Comparison of ENCODE assay signal across 8 cellular contexts in the genomic region with DNA sequence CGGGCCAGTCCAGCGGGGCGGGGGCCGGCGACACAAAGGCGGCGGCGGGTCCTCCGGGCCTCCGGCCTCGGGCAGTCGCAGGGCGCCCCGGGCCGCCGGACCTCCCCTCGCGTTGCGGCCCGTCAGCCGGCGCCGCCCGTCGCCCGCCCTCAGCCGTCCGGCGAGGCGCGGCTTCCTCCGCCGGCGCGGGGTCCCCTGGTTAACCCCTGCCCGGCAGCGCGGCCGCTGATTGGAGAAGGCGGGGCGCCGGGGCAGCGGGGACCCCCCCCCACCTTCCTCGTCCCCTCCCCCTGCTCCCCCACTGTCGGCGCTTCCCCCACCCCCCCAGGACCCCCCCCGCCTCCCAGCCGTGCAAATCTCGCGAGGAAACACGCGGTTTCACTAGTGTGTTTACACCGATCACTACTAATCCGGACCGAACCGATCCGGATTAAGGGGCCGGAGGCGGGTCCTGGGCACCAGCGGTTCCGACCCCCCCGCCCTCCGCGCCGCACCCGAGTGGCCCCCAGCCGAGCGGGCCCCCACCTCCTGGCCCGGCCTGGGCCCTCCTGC. TPM values are rescaled to one million over a fixed set of nuclear protein-coding genes. Genes with fewer than 3 reads are reported as not detected.
DNase-seq lines count a peak whose midpoint lies in the region; ATAC-seq, FAIRE-seq and TF ChIP-seq lines count a peak whose summit lies in the region.
"Not testable (repeated sequence)": the region's sequence is repeated elsewhere in the genome, so short reads cannot be mapped to it uniquely, and the experiment has no call there.

A gene (plus strand): TSS at position 402 of the 552 bp plus-strand sequence. CDS start 2,301 bp downstream, outside the sequence.

- ATAC-seq in GM19043 (IDR thresholded peaks at IDR 0.05; ENCODE audit: low read depth, unreplicated experiment) (peak; percentile 69), HG03196 (IDR thresholded peaks at IDR 0.05; ENCODE audit: unreplicated experiment) (peak; percentile 72)

- H3K9me3 ChIP-seq in kidney (ENCODE audit: control insufficient read depth in 1 of 2, low read length in 2 of 2) = not testable (repeated sequence)

- not testable (repeated sequence) for TF ChIP-seq CTCF in AG09309 (IDR thresholded peaks at IDR 0.05; ENCODE audit: control insufficient read depth, insufficient read depth, low read depth, low read length, missing control alignments); kidney (IDR thresholded peaks at IDR 0.05; ENCODE audit: borderline replicate concordance, extremely low read depth, insufficient read depth)

- DNase-seq in AG09309 (ENCODE audit: low read depth) (peak; percentile 24), NCI-H446 treated with DMSO at 0.1 percent for 48 hours (lab: John Stamatoyannopoulos, UW) (peak; percentile 32), cerebellum (ENCODE audit: low spot score) (peak; percentile 77), kidney (peak; percentile 94)
- DNase-seq in activated CD4-positive, alpha-beta T cell treated with anti-CD3 and anti-CD28 coated beads for 4 hours = peak; percentile 81
- DNase-seq in stimulated activated CD4-positive, alpha-beta T cell treated with anti-CD3 and anti-CD28 coated beads, Interleukin-12 subunit alpha, Interleukin-12 subunit beta, amount 100 ng/mL, for 4 hours = peak; percentile 75

- H3K4me1 ChIP-seq in kidney (ENCODE audit: control insufficient read depth in 1 of 2, insufficient read depth in 1 of 2, low read depth in 1 of 2, low read length in 2 of 2) = not testable (repeated sequence)

- peak within 1 kb of the TSS; percentile 60 to 82 for H3K27ac ChIP-seq in kidney (ENCODE audit: low read depth in 2 of 2, low read length in 2 of 2)

- not testable (repeated sequence) for FAIRE-seq in kidney (lab: Jason Lieb, UNC)

- H3K36me3 ChIP-seq in kidney (ENCODE audit: control insufficient read depth in 1 of 2, insufficient read depth in 2 of 2, low read length in 2 of 2) = not testable (repeated sequence)

- peak within 1 kb of the TSS; percentile 55 to 73 for H3K9ac ChIP-seq in kidney (ENCODE audit: low read length in 2 of 2)

- peak within 1 kb of the TSS; percentile 67 for H3K4me3 ChIP-seq in AG09309 (ENCODE audit: control insufficient read depth, low read depth, low read length)
- peak within 1 kb of the TSS; percentile 58 to 71 for H3K4me3 ChIP-seq in kidney (ENCODE audit: low read length in 2 of 2)

- intact Hi-C loops in kidney (cut with DNase I) = not testable (repeated sequence)

RNA-seq across cellular contexts. Expression of the gene that starts here (rescaled TPM):
- total RNA-seq in cerebellum (61.3 TPM), kidney (43.0 TPM)
- 15.6 TPM for polyA plus RNA-seq in kidney (ENCODE audit: insufficient read depth, low read depth, low replicate concordance)

Comparison
In these comparisons a context has a peak if more than half of its experiments do, and no peak if none do; other contexts are left out.
1. Peak in every context shown above with its lines: DNase-seq, ATAC-seq, H3K4me3 ChIP-seq and H3K27ac ChIP-seq.
2. DNase-seq: peak in every context shown above with its lines; median percentile 94 in kidney; 81 in activated CD4-positive, alpha-beta T cell treated with anti-CD3 and anti-CD28 coated beads for 4 hours; 77 in cerebellum; 75 in stimulated activated CD4-positive, alpha-beta T cell treated with anti-CD3 and anti-CD28 coated beads, Interleukin-12 subunit alpha, Interleukin-12 subunit beta, amount 100 ng/mL, for 4 hours; 32 in NCI-H446 treated with DMSO at 0.1 percent for 48 hours; 24 in AG09309.